ENCODE assay signal across 34 cellular contexts in the genomic region with DNA sequence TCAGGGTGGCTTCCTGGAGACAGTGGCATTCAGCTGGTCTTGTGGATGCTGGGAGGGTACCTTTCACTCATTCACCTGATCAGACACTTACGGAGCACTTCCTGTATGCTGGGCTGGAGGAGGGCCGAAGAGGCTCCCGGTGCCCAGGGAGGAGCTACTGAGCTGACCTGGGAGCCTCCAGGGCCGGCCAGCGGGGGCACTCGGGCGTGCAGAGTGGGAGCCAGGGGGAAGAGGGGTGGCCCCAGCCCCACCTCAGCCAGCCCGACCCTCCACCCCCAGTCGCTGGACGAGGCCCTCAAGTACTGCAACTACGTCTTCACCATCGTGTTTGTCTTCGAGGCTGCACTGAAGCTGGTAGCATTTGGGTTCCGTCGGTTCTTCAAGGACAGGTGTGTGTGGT. TPM values are rescaled to one million over a fixed set of nuclear protein-coding genes. Genes with fewer than 3 reads are reported as not detected.
A peak's percentile ranks its signal among the peaks of the same experiment; 100 is the strongest.
DNase-seq lines count a peak whose midpoint lies in the region; TF ChIP-seq lines count a peak whose summit lies in the region.
"Had no signal": no experiment of that assay in that cellular context is flagged by ENCODE, and none has a peak within 500 bp of the region (broad histone marks: within the 10 kb centered on the region; RNA-seq: fewer than 3 reads in every experiment).

No MANE protein-coding gene starts in this region.

- TF ChIP-seq CTCF in neural progenitor cell (IDR thresholded peaks at IDR 0.05) = no peak

- H3K9me3 ChIP-seq in neural progenitor cell (ENCODE audit: low read depth) = no peaks in the 10 kb centered on the region
- H3K9me3 ChIP-seq: A549; BE2C; BLaER1; BLaER1 treated with 17β-estradiol and CSF1 and Interleukin-3, amounts not matched to agents 10 nM and 100 nM; Caco-2 had no signal

- DNase-seq in H7 (peak; percentile 71), erythroblast (lab: John Stamatoyannopoulos, UW) (no peak), SIG-M5 (lab: John Stamatoyannopoulos, UW) (no peak), neural progenitor cell (ENCODE audit: low spot score) (no peak)
- DNase-seq: 8988T; ACHN; AML-193; BE2C; C1 segment of cervical spinal cord; Caco-2; Calu3; CD4-positive, alpha-beta memory T cell; CD4-positive, alpha-beta T cell; CD4-positive, CD25-positive, alpha-beta regulatory T cell; CD8-positive, alpha-beta memory T cell; CD8-positive, alpha-beta T cell; COR-L47; DMS 273 treated with DMSO at 0.1 percent for 48 hours; DMS153; DMS53; DMS79; DMS79 treated with DMSO at 0.1 percent for 48 hours; DND-41; EL had no signal

- H3K27me3 ChIP-seq in H7 (ENCODE audit: control insufficient read depth, insufficient read depth, low read length) (no peaks in the 10 kb centered on the region), neural progenitor cell (no peaks in the 10 kb centered on the region)
- H3K27me3 ChIP-seq: BE2C; BLaER1; BLaER1 treated with 17β-estradiol and CSF1 and Interleukin-3, amounts not matched to agents 10 nM and 100 nM had no signal

- H2AFZ ChIP-seq in neural progenitor cell (replicated peaks) = no peak overlapping the region

- H3K36me3 ChIP-seq in H7 (replicated peaks; ENCODE audit: control insufficient read depth, insufficient read depth, low read length) (peaks cover 2% of the 10 kb centered on the region), neural progenitor cell (no peaks in the 10 kb centered on the region)
- H3K36me3 ChIP-seq: BE2C had no signal

- no peaks in the 10 kb centered on the region for H3K4me1 ChIP-seq in neural progenitor cell
- H3K4me1 ChIP-seq: A549, BE2C, Caco-2 had no signal

- peak; percentile 45 for TF ChIP-seq POLR2A in erythroblast (IDR thresholded peaks at IDR 0.05; ENCODE audit: low read length)

- no peak overlapping the region for H3K27ac Mint-ChIP-seq in neural progenitor cell
- H3K27ac Mint-ChIP-seq: B cell; CD14-positive monocyte; CD4-positive, alpha-beta memory T cell; CD4-positive, alpha-beta T cell; CD4-positive, CD25-positive, alpha-beta regulatory T cell; CD8-positive, alpha-beta memory T cell; CD8-positive, alpha-beta T cell had no signal

- no peak overlapping the region for H3K27ac ChIP-seq in neural progenitor cell
- H3K27ac ChIP-seq: 22Rv1; A549; BLaER1; BLaER1 treated with 17β-estradiol and CSF1 and Interleukin-3, amounts not matched to agents 10 nM and 100 nM; C4-2B had no signal

- H3K9me3 Mint-ChIP-seq in neural progenitor cell = no peaks in the 10 kb centered on the region
- H3K9me3 Mint-ChIP-seq: CD4-positive, alpha-beta memory T cell; CD4-positive, alpha-beta T cell; CD8-positive, alpha-beta memory T cell; CD8-positive, alpha-beta T cell had no signal

- H3K9ac ChIP-seq in neural progenitor cell = no peak overlapping the region
- H3K9ac ChIP-seq: BLaER1; BLaER1 treated with 17β-estradiol and CSF1 and Interleukin-3, amounts not matched to agents 10 nM and 100 nM had no signal

- H3K4me2 ChIP-seq in neural progenitor cell = no peak overlapping the region
- H3K4me2 ChIP-seq: A549; BLaER1; BLaER1 treated with 17β-estradiol and CSF1 and Interleukin-3, amounts not matched to agents 10 nM and 100 nM had no signal

- H3F3A ChIP-seq in neural progenitor cell (ENCODE audit: low read depth) = no peaks in the 10 kb centered on the region

- no peaks in the 10 kb centered on the region for H3K36me3 Mint-ChIP-seq in neural progenitor cell
- H3K36me3 Mint-ChIP-seq: CD14-positive monocyte; CD4-positive, alpha-beta memory T cell; CD4-positive, CD25-positive, alpha-beta regulatory T cell; CD8-positive, alpha-beta memory T cell; CD8-positive, alpha-beta T cell had no signal

- no peaks in the 10 kb centered on the region for H3K27me3 Mint-ChIP-seq in neural progenitor cell (ENCODE audit: insufficient read depth, low read depth)
- H3K27me3 Mint-ChIP-seq: B cell; CD4-positive, alpha-beta T cell; CD4-positive, CD25-positive, alpha-beta regulatory T cell; CD8-positive, alpha-beta memory T cell had no signal

- H3K79me2 ChIP-seq in neural progenitor cell (ENCODE audit: low read depth) = no peaks in the 10 kb centered on the region

- no peak overlapping the region for H3K4me3 Mint-ChIP-seq in neural progenitor cell
- H3K4me3 Mint-ChIP-seq: B cell; CD14-positive monocyte; CD4-positive, alpha-beta memory T cell; CD4-positive, alpha-beta T cell; CD4-positive, CD25-positive, alpha-beta regulatory T cell; CD8-positive, alpha-beta memory T cell; CD8-positive, alpha-beta T cell had no signal

- no peaks in the 10 kb centered on the region for H3K4me1 Mint-ChIP-seq in neural progenitor cell
- H3K4me1 Mint-ChIP-seq: B cell; CD14-positive monocyte; CD4-positive, alpha-beta memory T cell; CD4-positive, CD25-positive, alpha-beta regulatory T cell; CD8-positive, alpha-beta memory T cell had no signal

- H3K4me3 ChIP-seq in H7 (ENCODE audit: insufficient read depth, low read depth, low read length) (no peak overlapping the region), neural progenitor cell (no peak overlapping the region)
- H3K4me3 ChIP-seq: A549; BLaER1; BLaER1 treated with 17β-estradiol and CSF1 and Interleukin-3, amounts not matched to agents 10 nM and 100 nM had no signal

- H4K20me1 ChIP-seq in neural progenitor cell (ENCODE audit: low read depth) = no peaks in the 10 kb centered on the region

RNA-seq across cellular contexts. Expression of a gene that starts 10.4 kb away (rescaled TPM):
- not detected in 2 replicates for total RNA-seq in H7 (2014; rRNA removed; shearing (Covaris generic))
- total RNA-seq in neural progenitor cell (ENCODE audit: low replicate concordance) = not detected in 2 replicates
- total RNA-seq: A673; B cell; Caco-2; Calu3; CD4-positive, alpha-beta memory T cell; CD4-positive, alpha-beta T cell; CD4-positive, CD25-positive, alpha-beta regulatory T cell; CD8-positive, alpha-beta memory T cell; CD8-positive, alpha-beta T cell had no signal

RNA-seq across cellular contexts. Expression of a gene that starts 15.3 kb away (rescaled TPM):
- total RNA-seq in H7 (2014; rRNA removed; shearing (Covaris generic)) = not detected in 2 replicates
- not detected in 2 replicates for total RNA-seq in neural progenitor cell (ENCODE audit: low replicate concordance)
- total RNA-seq: A172; B cell; Caco-2; Calu3; CD4-positive, alpha-beta memory T cell; CD4-positive, alpha-beta T cell; CD4-positive, CD25-positive, alpha-beta regulatory T cell; CD8-positive, alpha-beta memory T cell; CD8-positive, alpha-beta T cell; Daoy had no signal

RNA-seq across cellular contexts. Expression of a gene that starts 25.8 kb away (rescaled TPM):
- not detected in 2 replicates for total RNA-seq in H7 (2014; rRNA removed; shearing (Covaris generic))
- total RNA-seq in neural progenitor cell (ENCODE audit: low replicate concordance) = not detected in 2 replicates
- total RNA-seq: B cell; Caco-2; Calu3; CD4-positive, alpha-beta memory T cell; CD4-positive, CD25-positive, alpha-beta regulatory T cell; CD8-positive, alpha-beta memory T cell; CD8-positive, alpha-beta T cell; Daoy had no signal

RNA-seq across cellular contexts. Expression of a gene that starts 41.2 kb away (rescaled TPM):
- not detected in 2 replicates for total RNA-seq in H7 (2014; rRNA removed; shearing (Covaris generic))
- not detected in 2 replicates for total RNA-seq in neural progenitor cell (ENCODE audit: low replicate concordance)
- total RNA-seq: A172; B cell; Caco-2; Calu3; CD4-positive, alpha-beta memory T cell; CD4-positive, alpha-beta T cell; CD4-positive, CD25-positive, alpha-beta regulatory T cell; CD8-positive, alpha-beta memory T cell; CD8-positive, alpha-beta T cell; Daoy had no signal
